ENCODE assay signal across 25 cellular contexts in the genomic region with DNA sequence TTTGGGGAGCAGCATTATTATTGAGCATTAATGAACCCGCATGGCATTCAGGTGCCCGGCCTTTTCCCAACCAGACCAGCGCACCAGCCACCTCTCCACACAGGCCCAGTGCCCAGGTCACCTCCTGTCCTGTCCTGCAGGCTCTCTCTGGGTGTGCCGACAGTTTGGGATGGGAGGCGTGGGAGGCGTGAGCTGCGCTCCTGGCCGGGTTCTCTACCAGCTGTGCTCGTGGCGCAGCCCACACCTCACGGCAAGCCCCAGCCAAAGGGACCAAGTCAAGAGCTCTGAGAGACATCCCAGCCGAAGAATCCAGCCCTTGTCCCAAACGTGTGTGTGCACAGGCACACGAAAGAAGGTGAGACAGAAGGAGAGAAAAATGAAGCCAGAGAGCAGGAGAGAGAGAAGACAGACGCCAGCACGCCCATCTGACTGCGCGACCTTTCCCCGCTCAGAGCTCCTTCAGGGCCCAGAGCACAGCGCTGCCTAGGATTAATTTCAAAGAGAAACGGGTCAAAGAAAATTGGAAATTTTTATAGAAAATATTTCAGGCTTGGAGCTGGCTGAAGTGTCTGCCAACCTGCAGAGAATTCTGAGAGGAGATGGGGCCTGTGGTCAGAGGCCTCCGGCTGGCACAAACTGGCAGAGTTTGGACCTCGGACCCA.
DNase-seq lines count a peak whose midpoint lies in the region; ATAC-seq and TF ChIP-seq lines count a peak whose summit lies in the region.
"Had no signal": no experiment of that assay in that cellular context is flagged by ENCODE, and none has a peak within 500 bp of the region (broad histone marks: within the 10 kb centered on the region; RNA-seq: fewer than 3 reads in every experiment).

No MANE protein-coding gene starts in this region.

- H3K36me3 Mint-ChIP-seq in activated CD4-positive, alpha-beta memory T cell treated with anti-CD3 and anti-CD28 coated beads for 36 hours = no peaks in the 10 kb centered on the region
- no peaks in the 10 kb centered on the region for H3K36me3 Mint-ChIP-seq in activated CD4-positive, alpha-beta memory T cell treated with anti-CD3 and anti-CD28 coated beads, Interleukin-2, amount 10 ng/mL, durations not matched to agents 7 days and 5 days (ENCODE audit: low read depth)
- H3K36me3 Mint-ChIP-seq in activated B cell treated with CpG ODN at 0.5 μM for 24 hours (ENCODE audit: low read depth) = no peaks in the 10 kb centered on the region
- H3K36me3 Mint-ChIP-seq: brain; CD8-positive, alpha-beta memory T cell; natural killer cell; stimulated activated memory B cell treated with anti-CD40 and anti-IgM and Interleukin-4, amounts not matched to agents 10 μg/mL and 1 μg/mL and 100 μg/mL, for 72 hours had no signal

- H3K4me3 ChIP-seq in lower lobe of right lung = no peak overlapping the region
- no peak overlapping the region for H3K4me3 ChIP-seq in testis
- H3K4me3 ChIP-seq: gastroesophageal sphincter, thoracic aorta had no signal

- H3K27ac ChIP-seq in lower lobe of right lung = no peak overlapping the region
- no peak overlapping the region for H3K27ac ChIP-seq in testis
- H3K27ac ChIP-seq: gastroesophageal sphincter, KMS-11, thoracic aorta had no signal

- H3K4me3 Mint-ChIP-seq in activated CD4-positive, alpha-beta memory T cell treated with anti-CD3 and anti-CD28 coated beads for 36 hours = no peak overlapping the region
- no peak overlapping the region for H3K4me3 Mint-ChIP-seq in activated CD4-positive, alpha-beta memory T cell treated with anti-CD3 and anti-CD28 coated beads, Interleukin-2, amount 10 ng/mL, durations not matched to agents 7 days and 5 days
- no peak overlapping the region for H3K4me3 Mint-ChIP-seq in activated B cell treated with CpG ODN at 0.5 μM for 24 hours
- H3K4me3 Mint-ChIP-seq: brain; CD8-positive, alpha-beta memory T cell; natural killer cell; stimulated activated memory B cell treated with anti-CD40 and anti-IgM and Interleukin-4, amounts not matched to agents 10 μg/mL and 1 μg/mL and 100 μg/mL, for 72 hours had no signal

- ATAC-seq in activated B cell treated with CpG ODN at 0.5 μM for 24 hours (ENCODE audit: low read depth) (no peak), lower lobe of right lung (no peak), HG03108 (IDR thresholded peaks at IDR 0.05; ENCODE audit: unreplicated experiment) (no peak)
- ATAC-seq: esophagus mucosa; gastroesophageal sphincter; natural killer cell; stimulated activated memory B cell treated with anti-CD40 and anti-IgM and Interleukin-4, amounts not matched to agents 10 μg/mL and 1 μg/mL and 100 μg/mL, for 72 hours had no signal

- H3K4me1 ChIP-seq in lower lobe of right lung (peaks cover 32% of the 10 kb centered on the region), testis (peaks cover 51% of the 10 kb centered on the region)

- H3K27me3 Mint-ChIP-seq in activated CD4-positive, alpha-beta memory T cell treated with anti-CD3 and anti-CD28 coated beads for 36 hours = peaks cover 3% of the 10 kb centered on the region
- H3K27me3 Mint-ChIP-seq in activated CD4-positive, alpha-beta memory T cell treated with anti-CD3 and anti-CD28 coated beads, Interleukin-2, amount 10 ng/mL, durations not matched to agents 7 days and 5 days = no peaks in the 10 kb centered on the region
- H3K27me3 Mint-ChIP-seq in activated B cell treated with CpG ODN at 0.5 μM for 24 hours = no peaks in the 10 kb centered on the region

- TF ChIP-seq CTCF in activated B cell treated with CpG ODN at 0.5 μM for 24 hours (IDR thresholded peaks at IDR 0.05) (no peak), lower lobe of right lung (IDR thresholded peaks at IDR 0.05) (no peak), testis (IDR thresholded peaks at IDR 0.05) (no peak)

- H3K36me3 ChIP-seq in lower lobe of right lung (no peaks in the 10 kb centered on the region), testis (ENCODE audit: low read depth, missing control alignments) (no peaks in the 10 kb centered on the region)
- H3K36me3 ChIP-seq: gastroesophageal sphincter, thoracic aorta had no signal

- H3K9me3 Mint-ChIP-seq in activated CD4-positive, alpha-beta memory T cell treated with anti-CD3 and anti-CD28 coated beads for 36 hours = no peaks in the 10 kb centered on the region
- H3K9me3 Mint-ChIP-seq in activated CD4-positive, alpha-beta memory T cell treated with anti-CD3 and anti-CD28 coated beads, Interleukin-2, amount 10 ng/mL, durations not matched to agents 7 days and 5 days = no peaks in the 10 kb centered on the region
- H3K9me3 Mint-ChIP-seq in activated B cell treated with CpG ODN at 0.5 μM for 24 hours = no peaks in the 10 kb centered on the region
- H3K9me3 Mint-ChIP-seq: brain; CD8-positive, alpha-beta memory T cell; natural killer cell had no signal

- no peak for TF ChIP-seq POLR2A in testis (IDR thresholded peaks at IDR 0.05)

- no peak overlapping the region for H3K27ac Mint-ChIP-seq in activated CD4-positive, alpha-beta memory T cell treated with anti-CD3 and anti-CD28 coated beads for 36 hours
- no peak overlapping the region for H3K27ac Mint-ChIP-seq in activated CD4-positive, alpha-beta memory T cell treated with anti-CD3 and anti-CD28 coated beads, Interleukin-2, amount 10 ng/mL, durations not matched to agents 7 days and 5 days
- no peak overlapping the region for H3K27ac Mint-ChIP-seq in activated B cell treated with CpG ODN at 0.5 μM for 24 hours
- H3K27ac Mint-ChIP-seq: CD8-positive, alpha-beta memory T cell; natural killer cell; stimulated activated memory B cell treated with anti-CD40 and anti-IgM and Interleukin-4, amounts not matched to agents 10 μg/mL and 1 μg/mL and 100 μg/mL, for 72 hours had no signal

- 82 to 87% methylated on average over 23 of the region's 23 CpGs for WGBS in testis, 2 donors

- DNase-seq in activated CD4-positive, alpha-beta memory T cell treated with anti-CD3 and anti-CD28 coated beads for 36 hours = peak; percentile 1
- no peak for DNase-seq in activated CD4-positive, alpha-beta memory T cell treated with anti-CD3 and anti-CD28 coated beads, Interleukin-2, amount 10 ng/mL, durations not matched to agents 7 days and 5 days
- DNase-seq in activated B cell treated with CpG ODN at 0.5 μM for 24 hours (peak; percentile 0), lower lobe of right lung (peak; percentile 27), testis (peak; percentile 11), GDM1 (lab: John Stamatoyannopoulos, UW) (no peak), DMS114 treated with DMSO at 0.1 percent for 48 hours (lab: John Stamatoyannopoulos, UW; ENCODE audit: unreplicated experiment) (no peak)
- DNase-seq: AML-193; effector memory CD4-positive, alpha-beta T cell; HCEC 1CT; midbrain; MV-4-11; NCI-H1694; NCI-H774; small intestine; SW 1271 had no signal

- intact Hi-C loops in activated CD4-positive, alpha-beta memory T cell treated with anti-CD3 and anti-CD28 coated beads for 36 hours (cut with micrococcal nuclease) = no loop called here
- intact Hi-C loops in activated B cell treated with CpG ODN at 0.5 μM for 24 hours (cut with micrococcal nuclease) (no loop called here), lower lobe of right lung (cut with DNase I) (no loop called here), testis (cut with DNase I; ENCODE audit: low total_unique reads) (no loop called here)

- no peaks in the 10 kb centered on the region for H3K9me3 ChIP-seq in lower lobe of right lung
- H3K9me3 ChIP-seq in testis = no peaks in the 10 kb centered on the region
- H3K9me3 ChIP-seq: gastroesophageal sphincter, thoracic aorta had no signal

- H3K4me1 Mint-ChIP-seq in activated CD4-positive, alpha-beta memory T cell treated with anti-CD3 and anti-CD28 coated beads for 36 hours (ENCODE audit: low read depth) = no peaks in the 10 kb centered on the region
- no peaks in the 10 kb centered on the region for H3K4me1 Mint-ChIP-seq in activated CD4-positive, alpha-beta memory T cell treated with anti-CD3 and anti-CD28 coated beads, Interleukin-2, amount 10 ng/mL, durations not matched to agents 7 days and 5 days
- H3K4me1 Mint-ChIP-seq in activated B cell treated with CpG ODN at 0.5 μM for 24 hours = no peaks in the 10 kb centered on the region
- H3K4me1 Mint-ChIP-seq: CD8-positive, alpha-beta memory T cell; natural killer cell; stimulated activated memory B cell treated with anti-CD40 and anti-IgM and Interleukin-4, amounts not matched to agents 10 μg/mL and 1 μg/mL and 100 μg/mL, for 72 hours had no signal

- POLR2A ChIA-PET in activated CD4-positive, alpha-beta memory T cell treated with anti-CD3 and anti-CD28 coated beads for 36 hours (lab: Charles Lee) = no interaction called here
- POLR2A ChIA-PET in activated CD4-positive, alpha-beta memory T cell treated with anti-CD3 and anti-CD28 coated beads, Interleukin-2, amount 10 ng/mL, durations not matched to agents 7 days and 5 days (lab: Charles Lee) = no interaction called here
- POLR2A ChIA-PET in activated B cell treated with CpG ODN at 0.5 μM for 24 hours (lab: Charles Lee) = no interaction called here

- CTCF ChIA-PET in activated CD4-positive, alpha-beta memory T cell treated with anti-CD3 and anti-CD28 coated beads for 36 hours (lab: Charles Lee) = no interaction called here
- CTCF ChIA-PET in activated CD4-positive, alpha-beta memory T cell treated with anti-CD3 and anti-CD28 coated beads, Interleukin-2, amount 10 ng/mL, durations not matched to agents 7 days and 5 days (lab: Charles Lee) = no interaction called here
- CTCF ChIA-PET in activated B cell treated with CpG ODN at 0.5 μM for 24 hours (lab: Charles Lee) = no interaction called here

- H3K27me3 ChIP-seq in lower lobe of right lung (ENCODE audit: low read depth) (peaks cover 7% of the 10 kb centered on the region), testis (no peaks in the 10 kb centered on the region)
- H3K27me3 ChIP-seq: gastroesophageal sphincter had no signal

Comparison
In these comparisons a context has a peak if more than half of its experiments do, and no peak if none do; other contexts are left out.
1. DNase-seq: peak in activated CD4-positive, alpha-beta memory T cell treated with anti-CD3 and anti-CD28 coated beads for 36 hours (single experiment), activated B cell treated with CpG ODN at 0.5 μM for 24 hours (single experiment), lower lobe of right lung (single experiment) and testis (single experiment); none in activated CD4-positive, alpha-beta memory T cell treated with anti-CD3 and anti-CD28 coated beads, Interleukin-2, amount 10 ng/mL, durations not matched to agents 7 days and 5 days (single experiment), GDM1 (single experiment) and DMS114 treated with DMSO at 0.1 percent for 48 hours (single experiment).